ENCODE assay signal across 1 cellular context in the genomic region with DNA sequence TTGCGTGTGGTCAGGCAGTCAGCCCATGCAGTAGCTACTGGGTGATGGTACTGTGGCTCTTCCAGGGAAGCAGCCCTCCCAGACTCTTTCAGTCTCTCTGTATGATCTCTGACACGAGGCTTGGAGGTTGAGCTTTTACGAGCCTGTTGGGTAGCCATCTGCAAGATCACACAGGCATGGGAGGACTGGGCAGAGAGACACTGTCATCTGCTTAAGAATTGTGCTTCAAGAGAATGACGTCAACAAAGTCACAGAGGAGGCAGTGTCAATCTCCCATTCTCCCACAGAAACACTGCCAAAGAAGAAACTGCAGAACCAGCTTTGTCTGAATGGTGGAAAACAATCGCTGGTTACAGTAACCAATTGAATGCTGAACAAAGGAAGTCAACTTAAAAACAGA.
A peak's percentile ranks its signal among the peaks of the same experiment; 100 is the strongest.
TF ChIP-seq lines count a peak whose summit lies in the region.

No MANE protein-coding gene starts in this region.

TF ChIP-seq in HepG2, 621 proteins besides CTCF, POLR2A, EP300 and RAD21 (continued from another document):
- TF ChIP-seq, protein P1, sequence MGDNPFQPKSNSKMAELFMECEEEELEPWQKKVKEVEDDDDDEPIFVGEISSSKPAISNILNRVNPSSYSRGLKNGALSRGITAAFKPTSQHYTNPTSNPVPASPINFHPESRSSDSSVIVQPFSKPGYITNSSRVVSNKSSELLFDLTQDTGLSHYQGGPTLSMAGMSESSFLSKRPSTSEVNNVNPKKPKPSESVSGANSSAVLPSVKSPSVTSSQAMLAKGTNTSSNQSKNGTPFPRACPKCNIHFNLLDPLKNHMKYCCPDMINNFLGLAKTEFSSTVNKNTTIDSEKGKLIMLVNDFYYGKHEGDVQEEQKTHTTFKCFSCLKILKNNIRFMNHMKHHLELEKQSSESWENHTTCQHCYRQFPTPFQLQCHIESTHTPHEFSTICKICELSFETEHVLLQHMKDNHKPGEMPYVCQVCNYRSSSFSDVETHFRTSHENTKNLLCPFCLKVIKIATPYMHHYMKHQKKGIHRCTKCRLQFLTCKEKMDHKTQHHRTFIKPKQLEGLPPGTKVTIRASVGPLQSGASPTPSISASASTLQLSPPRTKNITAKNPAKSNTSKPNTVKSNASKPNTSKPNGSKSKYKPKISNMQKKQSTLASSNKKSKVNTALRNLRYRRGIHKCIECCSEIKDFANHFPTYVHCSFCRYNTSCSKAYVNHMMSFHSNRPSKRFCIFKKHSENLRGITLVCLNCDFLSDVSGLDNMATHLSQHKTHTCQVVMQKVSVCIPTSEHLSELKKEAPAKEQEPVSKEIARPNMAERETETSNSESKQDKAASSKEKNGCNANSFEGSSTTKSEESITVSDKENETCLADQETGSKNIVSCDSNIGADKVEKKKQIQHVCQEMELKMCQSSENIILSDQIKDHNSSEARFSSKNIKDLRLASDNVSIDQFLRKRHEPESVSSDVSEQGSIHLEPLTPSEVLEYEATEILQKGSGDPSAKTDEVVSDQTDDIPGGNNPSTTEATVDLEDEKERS (CRISPR knock-in tag; IDR thresholded peaks at IDR 0.05): no peak
- no peak for TF ChIP-seq NCOA2 (CRISPR knock-in tag; IDR thresholded peaks at IDR 0.05)
- no peak for TF ChIP-seq NCOA5 (CRISPR knock-in tag; IDR thresholded peaks at IDR 0.05)
- no peak for TF ChIP-seq ZNF816 (CRISPR knock-in tag; IDR thresholded peaks at IDR 0.05; ENCODE audit: borderline replicate concordance)
- TF ChIP-seq, protein P2, sequence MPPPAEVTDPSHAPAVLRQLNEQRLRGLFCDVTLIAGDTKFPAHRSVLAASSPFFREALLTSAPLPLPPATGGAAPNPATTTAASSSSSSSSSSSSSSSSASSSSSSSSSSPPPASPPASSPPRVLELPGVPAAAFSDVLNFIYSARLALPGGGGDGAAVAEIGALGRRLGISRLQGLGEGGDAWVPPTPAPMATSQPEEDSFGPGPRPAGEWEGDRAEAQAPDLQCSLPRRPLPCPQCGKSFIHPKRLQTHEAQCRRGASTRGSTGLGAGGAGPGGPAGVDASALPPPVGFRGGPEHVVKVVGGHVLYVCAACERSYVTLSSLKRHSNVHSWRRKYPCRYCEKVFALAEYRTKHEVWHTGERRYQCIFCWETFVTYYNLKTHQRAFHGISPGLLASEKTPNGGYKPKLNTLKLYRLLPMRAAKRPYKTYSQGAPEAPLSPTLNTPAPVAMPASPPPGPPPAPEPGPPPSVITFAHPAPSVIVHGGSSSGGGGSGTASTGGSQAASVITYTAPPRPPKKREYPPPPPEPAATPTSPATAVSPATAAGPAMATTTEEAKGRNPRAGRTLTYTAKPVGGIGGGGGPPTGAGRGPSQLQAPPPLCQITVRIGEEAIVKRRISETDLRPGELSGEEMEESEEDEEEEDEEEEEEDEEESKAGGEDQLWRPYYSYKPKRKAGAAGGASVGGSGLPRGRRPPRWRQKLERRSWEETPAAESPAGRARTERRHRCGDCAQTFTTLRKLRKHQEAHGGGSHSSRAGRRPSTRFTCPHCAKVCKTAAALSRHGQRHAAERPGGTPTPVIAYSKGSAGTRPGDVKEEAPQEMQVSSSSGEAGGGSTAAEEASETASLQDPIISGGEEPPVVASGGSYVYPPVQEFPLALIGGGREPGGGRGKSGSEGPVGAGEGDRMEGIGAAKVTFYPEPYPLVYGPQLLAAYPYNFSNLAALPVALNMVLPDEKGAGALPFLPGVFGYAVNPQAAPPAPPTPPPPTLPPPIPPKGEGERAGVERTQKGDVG (CRISPR knock-in tag; IDR thresholded peaks at IDR 0.05; ENCODE audit: borderline replicate concordance): no peak
- TF ChIP-seq, protein P3, sequence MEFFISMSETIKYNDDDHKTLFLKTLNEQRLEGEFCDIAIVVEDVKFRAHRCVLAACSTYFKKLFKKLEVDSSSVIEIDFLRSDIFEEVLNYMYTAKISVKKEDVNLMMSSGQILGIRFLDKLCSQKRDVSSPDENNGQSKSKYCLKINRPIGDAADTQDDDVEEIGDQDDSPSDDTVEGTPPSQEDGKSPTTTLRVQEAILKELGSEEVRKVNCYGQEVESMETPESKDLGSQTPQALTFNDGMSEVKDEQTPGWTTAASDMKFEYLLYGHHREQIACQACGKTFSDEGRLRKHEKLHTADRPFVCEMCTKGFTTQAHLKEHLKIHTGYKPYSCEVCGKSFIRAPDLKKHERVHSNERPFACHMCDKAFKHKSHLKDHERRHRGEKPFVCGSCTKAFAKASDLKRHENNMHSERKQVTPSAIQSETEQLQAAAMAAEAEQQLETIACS (CRISPR knock-in tag; IDR thresholded peaks at IDR 0.05): no peak
- TF ChIP-seq ATF7 (IDR thresholded peaks at IDR 0.05): peak; percentile 87
- TF ChIP-seq ATF7 (CRISPR knock-in tag; IDR thresholded peaks at IDR 0.05): no peak
- TF ChIP-seq CREB1 (IDR thresholded peaks at IDR 0.05): peak; percentile 76
- no peak for TF ChIP-seq CREB1 (CRISPR knock-in tag; IDR thresholded peaks at IDR 0.05)
TF ChIP-seq in HepG2: peak in this region for 2.
